Comparison of ENCODE assay signal across 8 cellular contexts in genomic region chr3:32781969-32782270, GRCh38. TPM values are rescaled to one million over a fixed set of nuclear protein-coding genes. Genes with fewer than 3 reads are reported as not detected.
DNase-seq lines count a peak whose midpoint lies in the region; FAIRE-seq and TF ChIP-seq lines count a peak whose summit lies in the region.
"Not testable (repeated sequence)": the region's sequence is repeated elsewhere in the genome, so short reads cannot be mapped to it uniquely, and the experiment has no call there.
"Had no signal": no experiment of that assay in that cellular context is flagged by ENCODE, and none has a peak within 500 bp of the region (broad histone marks: within the 10 kb centered on the region; RNA-seq: fewer than 3 reads in every experiment).

No MANE protein-coding gene starts in this region.

- H3K4me3 ChIP-seq in GM12865 (ENCODE audit: low read depth, low read length) (0 out of 2 replicates have a peak overlapping the region, but pooled peaks have one; percentile 27), NT2/D1 (ENCODE audit: insufficient read length, low read depth) (peak overlapping the region; percentile 24), cardiac muscle cell (peak overlapping the region; percentile 38)
- H3K4me3 ChIP-seq in astrocyte (ENCODE audit: insufficient read depth, low read depth, low read length); mesendoderm (ENCODE audit: low read length); trophoblast cell (ENCODE audit: low read depth, low read length): not testable (repeated sequence)

- DNase-seq in GM12865 (ENCODE audit: low read depth); NT2/D1 (ENCODE audit: low read depth, low spot score); activated CD4-positive, alpha-beta T cell treated with anti-CD3 and anti-CD28 coated beads, Interleukin-2, amount 10 ng/mL, durations not matched to agents 24 days and 14 days; astrocyte (ENCODE audit: low read depth); cardiac muscle cell (ENCODE audit: low read depth in 1 of 2, low spot score in 1 of 2); mesendoderm; trophoblast cell: not testable (repeated sequence)

- H3K27ac Mint-ChIP-seq in activated CD4-positive, alpha-beta T cell treated with anti-CD3 and anti-CD28 coated beads, Interleukin-2, amount 10 ng/mL, durations not matched to agents 24 days and 14 days; astrocyte (ENCODE audit: unreplicated experiment): not testable (repeated sequence)

- H3K4me2 ChIP-seq in astrocyte (ENCODE audit: low read length) = peak overlapping the region; percentile 100
- not testable (repeated sequence) for H3K4me2 ChIP-seq in mesendoderm (ENCODE audit: low read length); trophoblast cell (ENCODE audit: low read length)

- not testable (repeated sequence) for H3K9me3 ChIP-seq in NT2/D1 (ENCODE audit: insufficient read depth, low read length); astrocyte (ENCODE audit: insufficient read depth, low read depth, low read length); cardiac muscle cell (ENCODE audit: low read depth); trophoblast cell (ENCODE audit: insufficient read depth, low read depth, low read length)

- H4K12ac ChIP-seq in trophoblast cell (ENCODE audit: low read depth, low read length) = not testable (repeated sequence)

- H3K9me3 Mint-ChIP-seq in activated CD4-positive, alpha-beta T cell treated with anti-CD3 and anti-CD28 coated beads, Interleukin-2, amount 10 ng/mL, durations not matched to agents 24 days and 14 days; astrocyte (ENCODE audit: unreplicated experiment): not testable (repeated sequence)

- H3K27me3 ChIP-seq in NT2/D1 (ENCODE audit: insufficient read depth, insufficient read length); astrocyte (ENCODE audit: insufficient read depth, low read length); cardiac muscle cell; mesendoderm (ENCODE audit: insufficient read depth, low read length, poor library complexity); trophoblast cell (ENCODE audit: insufficient read depth, low read length): not testable (repeated sequence)

- H2AK5ac ChIP-seq in mesendoderm (ENCODE audit: low read length) = not testable (repeated sequence)
- peak overlapping the region; percentile 47 for H2AK5ac ChIP-seq in trophoblast cell (ENCODE audit: low read length)

- WGBS in mesendoderm (ENCODE audit: extremely low coverage, insufficient coverage, low lambda C conversion rate) = no CpG with 5 or more reads among the region's 9 CpGs
- WGBS in trophoblast cell (ENCODE audit: extremely low coverage, insufficient coverage, insufficient read length) = no CpG with 5 or more reads among the region's 9 CpGs

- H3K36me3 Mint-ChIP-seq in activated CD4-positive, alpha-beta T cell treated with anti-CD3 and anti-CD28 coated beads, Interleukin-2, amount 10 ng/mL, durations not matched to agents 24 days and 14 days (ENCODE audit: low read depth); astrocyte (ENCODE audit: low read depth, unreplicated experiment): not testable (repeated sequence)

- not testable (repeated sequence) for H3K4ac ChIP-seq in mesendoderm (ENCODE audit: low read depth, low read length); trophoblast cell (ENCODE audit: low read depth, low read length)

- not testable (repeated sequence) for H2BK12ac ChIP-seq in trophoblast cell (ENCODE audit: low read length)

- H3K27ac ChIP-seq in astrocyte (ENCODE audit: low read depth, low read length); cardiac muscle cell; mesendoderm (ENCODE audit: low read depth, low read length); trophoblast cell (ENCODE audit: low read depth, low read length): not testable (repeated sequence)

- not testable (repeated sequence) for H3K23ac ChIP-seq in mesendoderm (ENCODE audit: low read length); trophoblast cell (ENCODE audit: low read length)

- not testable (repeated sequence) for H2AFZ ChIP-seq in astrocyte (ENCODE audit: low read depth, low read length); trophoblast cell (ENCODE audit: insufficient read depth, low read length, poor library complexity)

- peaks cover 11% of the 10 kb centered on the region for H3K27me3 Mint-ChIP-seq in activated CD4-positive, alpha-beta T cell treated with anti-CD3 and anti-CD28 coated beads, Interleukin-2, amount 10 ng/mL, durations not matched to agents 24 days and 14 days
- H3K27me3 Mint-ChIP-seq in astrocyte (ENCODE audit: low read depth, unreplicated experiment) = not testable (repeated sequence)

- H4K8ac ChIP-seq in mesendoderm (ENCODE audit: low read depth, low read length) = not testable (repeated sequence)
- H4K8ac ChIP-seq in trophoblast cell (ENCODE audit: low read depth, low read length) = peak overlapping the region; percentile 31

- H3K4me1 Mint-ChIP-seq in activated CD4-positive, alpha-beta T cell treated with anti-CD3 and anti-CD28 coated beads, Interleukin-2, amount 10 ng/mL, durations not matched to agents 24 days and 14 days; astrocyte (ENCODE audit: low read depth, unreplicated experiment): not testable (repeated sequence)

- H4K20me1 ChIP-seq in astrocyte (ENCODE audit: insufficient read depth, low read length) = not testable (repeated sequence)

- FAIRE-seq in astrocyte (lab: Jason Lieb, UNC) = not testable (repeated sequence)

- H3K4me1 ChIP-seq in NT2/D1 (ENCODE audit: insufficient read depth, insufficient read length); astrocyte (ENCODE audit: insufficient read depth, low read length); cardiac muscle cell (ENCODE audit: low read depth); mesendoderm (ENCODE audit: control insufficient read depth, low read depth, low read length); trophoblast cell (ENCODE audit: control insufficient read depth in 1 of 2, insufficient read depth in 2 of 2, low read length in 2 of 2): not testable (repeated sequence)

- not testable (repeated sequence) for H2BK120ac ChIP-seq in mesendoderm (ENCODE audit: low read depth, low read length); trophoblast cell (ENCODE audit: insufficient read depth, low read length, poor library complexity)

- not testable (repeated sequence) for H4K5ac ChIP-seq in mesendoderm (ENCODE audit: low read length)

- intact Hi-C loops in activated CD4-positive, alpha-beta T cell treated with anti-CD3 and anti-CD28 coated beads, Interleukin-2, amount 10 ng/mL, durations not matched to agents 24 days and 14 days (cut with micrococcal nuclease) = loop anchor here (1.0 to 5.0 kb wide), 3 partner anchors 36 to 270 kb away; no protein-coding TSS in a partner anchor

- H3K9ac ChIP-seq in NT2/D1 (ENCODE audit: insufficient read length, low read depth) (peak overlapping the region; percentile 51), mesendoderm (ENCODE audit: low read length) (peak overlapping the region; percentile 24)
- not testable (repeated sequence) for H3K9ac ChIP-seq in astrocyte (ENCODE audit: low read length); trophoblast cell (ENCODE audit: low read length)

- H4K91ac ChIP-seq in trophoblast cell (ENCODE audit: low read depth, low read length) = not testable (repeated sequence)

- H2BK5ac ChIP-seq in mesendoderm (ENCODE audit: low read length); trophoblast cell (ENCODE audit: low read depth, low read length, poor library complexity): not testable (repeated sequence)

- peak overlapping the region; percentile 24 for H3K4me3 Mint-ChIP-seq in activated CD4-positive, alpha-beta T cell treated with anti-CD3 and anti-CD28 coated beads, Interleukin-2, amount 10 ng/mL, durations not matched to agents 24 days and 14 days
- not testable (repeated sequence) for H3K4me3 Mint-ChIP-seq in astrocyte (ENCODE audit: unreplicated experiment)

- not testable (repeated sequence) for H3K79me2 ChIP-seq in astrocyte (ENCODE audit: insufficient read depth, low read length); mesendoderm (ENCODE audit: control insufficient read depth, insufficient read depth, low read length); trophoblast cell (ENCODE audit: control insufficient read depth, insufficient read depth, low read length, poor library complexity)

- not testable (repeated sequence) for H3K36me3 ChIP-seq in NT2/D1 (ENCODE audit: insufficient read depth, insufficient read length, low read length); astrocyte (ENCODE audit: insufficient read depth, low read length); cardiac muscle cell; mesendoderm (ENCODE audit: control insufficient read depth, insufficient read depth, low read length); trophoblast cell (ENCODE audit: control insufficient read depth in 1 of 2, insufficient read depth in 2 of 2, low read length in 2 of 2)

- not testable (repeated sequence) for H3K79me1 ChIP-seq in mesendoderm (ENCODE audit: low read length); trophoblast cell (ENCODE audit: low read length)

- H2BK15ac ChIP-seq in mesendoderm (replicated peaks; ENCODE audit: low read depth) = not testable (repeated sequence)

- H3K56ac ChIP-seq in mesendoderm (ENCODE audit: low read length) = peak overlapping the region; percentile 74

- not testable (repeated sequence) for H3K14ac ChIP-seq in trophoblast cell (ENCODE audit: low read length)

- TF ChIP-seq CTCF in GM12865 (IDR thresholded peaks at IDR 0.05; ENCODE audit: insufficient read depth, low read depth, low read length, missing control alignments); astrocyte (IDR thresholded peaks at IDR 0.05; ENCODE audit: insufficient read depth, low read depth, low read length); cardiac muscle cell (IDR thresholded peaks at IDR 0.05; ENCODE audit: low read depth, low read length): not testable (repeated sequence)

- not testable (repeated sequence) for H3K18ac ChIP-seq in mesendoderm (ENCODE audit: low read length); trophoblast cell (ENCODE audit: low read length)

RNA-seq across cellular contexts. Expression of gene TRIM71, which starts 35.9 kb away (rescaled TPM):
- 0.05 and 0.07 TPM in 2 replicates for total RNA-seq in activated CD4-positive, alpha-beta T cell treated with anti-CD3 and anti-CD28 coated beads, Interleukin-2, amount 10 ng/mL, durations not matched to agents 24 days and 14 days
- total RNA-seq in astrocyte (10.9 and 17.2 TPM in 2 replicates), cardiac muscle cell (13.9 and 21.8 TPM in 2 replicates)
- polyA plus RNA-seq in cardiac muscle cell = 3.3 and 6.8 TPM in 2 replicates
- polyA plus RNA-seq in mesendoderm (2013, experiment 1 of 2) = 53.0 TPM
- polyA plus RNA-seq in mesendoderm (2013, experiment 2 of 2) = 51.3 TPM
- polyA plus RNA-seq in trophoblast cell (2013) = 22.6 and 23.2 TPM in 2 replicates
- polyA plus RNA-seq: adrenal gland had no signal

Comparison
In these comparisons a context has a peak if more than half of its experiments do, and no peak if none do; other contexts are left out.
1. RNA of gene TRIM71, which starts 35.9 kb away (total RNA-seq): 13.9 to 21.8 TPM in cardiac muscle cell and 10.9 to 17.2 TPM in astrocyte; 0.05 to 0.07 TPM in activated CD4-positive, alpha-beta T cell treated with anti-CD3 and anti-CD28 coated beads, Interleukin-2, amount 10 ng/mL, durations not matched to agents 24 days and 14 days; every median in the first group is over 10 times any median in the second.